29 cellular contexts compared by ENCODE assay signal in genomic region chr20:44541957-44542356, GRCh38. TPM values are rescaled to one million over a fixed set of nuclear protein-coding genes. Genes with fewer than 3 reads are reported as not detected.
DNase-seq lines count a peak whose midpoint lies in the region; ATAC-seq, FAIRE-seq and TF ChIP-seq lines count a peak whose summit lies in the region.
"Had no signal": no experiment of that assay in that cellular context is flagged by ENCODE, and none has a peak within 500 bp of the region (broad histone marks: within the 10 kb centered on the region; RNA-seq: fewer than 3 reads in every experiment).

No MANE protein-coding gene starts in this region.

- H3K4me3 ChIP-seq in OCI-LY3 (ENCODE audit: low read length): no peak overlapping the region
- no peak overlapping the region for H3K4me3 ChIP-seq in K562
- H3K4me3 ChIP-seq in rectal smooth muscle tissue (ENCODE audit: low read length): no peak overlapping the region
- H3K4me3 ChIP-seq: HAP-1, PC-9, right atrium auricular region had no signal

- H3K4me1 Mint-ChIP-seq in activated T-cell treated with anti-CD3 and anti-CD28 coated beads, Interleukin-2, amount 50 U/mL, for 72 hours (ENCODE audit: low read depth): peaks cover 4% of the 10 kb centered on the region
- H3K4me1 Mint-ChIP-seq: activated CD4-positive, alpha-beta memory T cell treated with anti-CD3 and anti-CD28 coated beads, Interleukin-2, amount 10 ng/mL, durations not matched to agents 7 days and 5 days; naive thymus-derived CD4-positive, alpha-beta T cell had no signal

- TF ChIP-seq POLR2A in K562 (conservative IDR thresholded peaks at IDR 0.05): no peak

- intact Hi-C loops in K562 (cut with micrococcal nuclease): no loop called here

- H3K27me3 Mint-ChIP-seq in activated T-cell treated with anti-CD3 and anti-CD28 coated beads, Interleukin-2, amount 50 U/mL, for 72 hours (ENCODE audit: low read depth): no peaks in the 10 kb centered on the region
- H3K27me3 Mint-ChIP-seq: activated CD4-positive, alpha-beta memory T cell treated with anti-CD3 and anti-CD28 coated beads, Interleukin-2, amount 10 ng/mL, durations not matched to agents 7 days and 5 days; activated naive CD8-positive, alpha-beta T cell; naive thymus-derived CD4-positive, alpha-beta T cell had no signal

- H3K36me3 ChIP-seq in OCI-LY3 (replicated peaks; ENCODE audit: low read depth, low read length) (no peaks in the 10 kb centered on the region), K562 (ENCODE audit: control insufficient read depth, insufficient read depth, low read length) (no peaks in the 10 kb centered on the region), rectal smooth muscle tissue (ENCODE audit: control insufficient read depth, insufficient read depth, low read length) (no peaks in the 10 kb centered on the region)
- H3K36me3 ChIP-seq: HAP-1, right atrium auricular region had no signal

- no peak overlapping the region for H2AFZ ChIP-seq in OCI-LY3 (ENCODE audit: low read depth, low read length)
- peak overlapping the region; percentile 47; the same call in 1 of the 2 replicates for H2AFZ ChIP-seq in K562 (ENCODE audit: low read depth, low read length)
- H2AFZ ChIP-seq: PC-9 had no signal

- no peak for TF ChIP-seq EP300 in K562 (IDR thresholded peaks at IDR 0.05; ENCODE audit: low read length)

- POLR2A ChIA-PET in K562 (lab: Yijun Ruan, JAX): interaction anchor here (1.1 kb wide), 1 partner anchor 12 kb away, joined by 3 read pairs; no protein-coding TSS in a partner anchor

- TF ChIP-seq CTCF in OCI-LY3 (IDR thresholded peaks at IDR 0.05; ENCODE audit: low read depth, low read length) (no peak), K562 (IDR thresholded peaks at IDR 0.05 in 2 of 3, conservative IDR thresholded peaks at IDR 0.05 in 1 of 3; ENCODE audit: insufficient read depth in 2 of 3, low read depth in 1 of 3, low read length in 3 of 3) (no peak)

- no TSS peak for BruUV-seq in K562 (replicated peaks; lab: Mats Ljungman, UMichigan)

- 47% methylated on average over 4 of the region's 4 CpGs for WGBS in K562 (ENCODE audit: insufficient coverage, low coverage, missing lambda C conversion rate)

- H3K4me1 ChIP-seq in OCI-LY3 (ENCODE audit: low read length): 0 out of 2 replicates have a peak, but pooled peaks cover 4% of the 10 kb centered on the region
- H3K4me1 ChIP-seq in K562 (replicated peaks in 1 of 2; ENCODE audit: control insufficient read depth in 2 of 2, insufficient read depth in 2 of 2, low read length in 2 of 2): peaks cover 3 to 14% of the 10 kb centered on the region in 2 experiments; a peak in 3 of 5 replicates
- peaks cover 19% of the 10 kb centered on the region for H3K4me1 ChIP-seq in rectal smooth muscle tissue (ENCODE audit: control insufficient read depth, insufficient read depth, low read length)
- H3K4me1 ChIP-seq: HAP-1 had no signal

- CTCF ChIA-PET in K562 (lab: Yijun Ruan, JAX; ENCODE audit: low intra/inter-chr PET ratio): no interaction called here

- in situ Hi-C loops in K562 (cut with MboI): no loop called here

- DNase-seq in K562 (ENCODE audit: extremely low read depth in 1 of 4, low spot score in 3 of 4) (no peak), iris pigment epithelial cell (ENCODE audit: low read depth) (peak; percentile 72), GF-D8 (lab: John Stamatoyannopoulos, UW) (no peak), DMS153 treated with DMSO at 0.1 percent for 48 hours (lab: John Stamatoyannopoulos, UW; ENCODE audit: unreplicated experiment) (no peak), T1000 (lab: John Stamatoyannopoulos, UW) (no peak)
- no peak for DNase-seq in activated T-cell treated with anti-CD3 and anti-CD28 coated beads, Interleukin-2, amount 50 U/mL, for 72 hours
- DNase-seq: activated CD4-positive, alpha-beta memory T cell treated with anti-CD3 and anti-CD28 coated beads, Interleukin-2, amount 10 ng/mL, durations not matched to agents 7 days and 5 days; activated CD4-positive, CD25-positive, alpha-beta regulatory T cell treated with anti-CD3 and anti-CD28 coated beads, Interleukin-2, amount 50 U/mL, for 72 hours; Calu3; effector memory CD4-positive, alpha-beta T cell; kidney; naive thymus-derived CD4-positive, alpha-beta T cell; NCI-H1417 treated with DMSO at 0.1 percent for 48 hours; NCI-H2081 treated with DMSO at 0.1 percent for 48 hours; NCI-H446; NCI-H82; PC-9; SIG-M5; stimulated activated CD4-positive, alpha-beta T cell treated with anti-CD3 and anti-CD28 coated beads, Interleukin-4, amount 100 ng/mL, for 4 hours; stimulated activated naive CD4-positive, alpha-beta T cell had no signal

- no peaks in the 10 kb centered on the region for H3K9me3 Mint-ChIP-seq in activated T-cell treated with anti-CD3 and anti-CD28 coated beads, Interleukin-2, amount 50 U/mL, for 72 hours
- H3K9me3 Mint-ChIP-seq: activated CD4-positive, alpha-beta memory T cell treated with anti-CD3 and anti-CD28 coated beads, Interleukin-2, amount 10 ng/mL, durations not matched to agents 7 days and 5 days; naive thymus-derived CD4-positive, alpha-beta T cell had no signal

- H3K79me2 ChIP-seq in OCI-LY3 (ENCODE audit: low read length): 0 out of 2 replicates have a peak, but pooled peaks cover 3% of the 10 kb centered on the region
- H3K79me2 ChIP-seq in K562 (ENCODE audit: control insufficient read depth, insufficient read depth, low read length): no peaks in the 10 kb centered on the region

- TF ChIP-seq RAD21 in K562 (CRISPR knock-in tag; conservative IDR thresholded peaks at IDR 0.05 in 1 of 2, IDR thresholded peaks at IDR 0.05 in 1 of 2): no peak

- H3K4me2 ChIP-seq in OCI-LY3 (ENCODE audit: low read length) (peak overlapping the region; percentile 16; the same call in 1 of the 2 replicates), K562 (ENCODE audit: insufficient read depth, low read length) (no peak overlapping the region)
- H3K4me2 ChIP-seq: PC-9 had no signal

- no peak overlapping the region for H3K27ac ChIP-seq in OCI-LY3 (ENCODE audit: low read length)
- no peak overlapping the region for H3K27ac ChIP-seq in K562 (ENCODE audit: extremely low read depth, low read depth, low read length)
- peak overlapping the region; percentile 43 for H3K27ac ChIP-seq in rectal smooth muscle tissue (ENCODE audit: low read depth, low read length)
- H3K27ac ChIP-seq: C4-2B, HL-60, PC-9 had no signal

- no peak overlapping the region for H3K4me3 Mint-ChIP-seq in activated T-cell treated with anti-CD3 and anti-CD28 coated beads, Interleukin-2, amount 50 U/mL, for 72 hours
- H3K4me3 Mint-ChIP-seq: activated CD4-positive, alpha-beta memory T cell treated with anti-CD3 and anti-CD28 coated beads, Interleukin-2, amount 10 ng/mL, durations not matched to agents 7 days and 5 days; activated naive CD8-positive, alpha-beta T cell; naive thymus-derived CD4-positive, alpha-beta T cell had no signal

- H4K20me1 ChIP-seq in OCI-LY3 (ENCODE audit: insufficient read depth, low read length) (no peaks in the 10 kb centered on the region), K562 (replicated peaks; ENCODE audit: control insufficient read depth, insufficient read depth, low read length) (no peaks in the 10 kb centered on the region)

- no peak for ATAC-seq in K562
- no peak for ATAC-seq in activated T-cell treated with anti-CD3 and anti-CD28 coated beads, Interleukin-2, amount 50 U/mL, for 72 hours (replicated peaks in 1 of 2)
- ATAC-seq: esophagus mucosa; naive thymus-derived CD4-positive, alpha-beta T cell had no signal

- H3K9me3 ChIP-seq in OCI-LY3 (ENCODE audit: insufficient read depth, low read length) (no peaks in the 10 kb centered on the region), K562 (replicated peaks; ENCODE audit: control insufficient read depth, insufficient read depth, low read depth, low read length) (no peaks in the 10 kb centered on the region)
- H3K9me3 ChIP-seq: HAP-1, right atrium auricular region had no signal

- H3K27me3 ChIP-seq in OCI-LY3 (ENCODE audit: low read depth, low read length): no peaks in the 10 kb centered on the region
- H3K27me3 ChIP-seq in K562 (ENCODE audit: control insufficient read depth in 2 of 2, insufficient read depth in 2 of 2, low read length in 2 of 2): no peaks in the 10 kb centered on the region
- no peaks in the 10 kb centered on the region for H3K27me3 ChIP-seq in rectal smooth muscle tissue (ENCODE audit: control insufficient read depth, insufficient read depth, low read length)
- H3K27me3 ChIP-seq: right atrium auricular region had no signal

- H3K9ac ChIP-seq in OCI-LY3 (ENCODE audit: low read length): no peak overlapping the region
- H3K9ac ChIP-seq in K562 (ENCODE audit: insufficient read depth in 1 of 2, low read depth in 2 of 2, low read length in 2 of 2): no peak overlapping the region
- no peak overlapping the region for H3K9ac ChIP-seq in rectal smooth muscle tissue (ENCODE audit: low read length)

- H3K9me1 ChIP-seq in K562 (ENCODE audit: control insufficient read depth, insufficient read depth, low read length): no peaks in the 10 kb centered on the region

- no peaks in the 10 kb centered on the region for H3K36me3 Mint-ChIP-seq in activated T-cell treated with anti-CD3 and anti-CD28 coated beads, Interleukin-2, amount 50 U/mL, for 72 hours (ENCODE audit: insufficient read depth in 2 of 2)
- H3K36me3 Mint-ChIP-seq: activated naive CD8-positive, alpha-beta T cell; naive thymus-derived CD4-positive, alpha-beta T cell had no signal

- no peak overlapping the region for H3K27ac Mint-ChIP-seq in activated T-cell treated with anti-CD3 and anti-CD28 coated beads, Interleukin-2, amount 50 U/mL, for 72 hours
- H3K27ac Mint-ChIP-seq: activated CD4-positive, alpha-beta memory T cell treated with anti-CD3 and anti-CD28 coated beads, Interleukin-2, amount 10 ng/mL, durations not matched to agents 7 days and 5 days; activated naive CD8-positive, alpha-beta T cell; naive thymus-derived CD4-positive, alpha-beta T cell had no signal

- FAIRE-seq in K562 (lab: Jason Lieb, UNC): no peak
- FAIRE-seq: GM12891, kidney had no signal

RNA-seq across cellular contexts. Expression of gene SERINC3, which starts 20.1 kb away (rescaled TPM):
- total RNA-seq in K562 (2011; cell fraction: chromatin; rRNA removed; ENCODE audit: low replicate concordance): 69.8 and 104 TPM in 2 replicates
- 129 and 134 TPM in 2 replicates for total RNA-seq in K562 (2011; cell fraction: nucleolus; rRNA removed)
- total RNA-seq in K562 (2011; cell fraction: nucleoplasm; rRNA removed): 110 and 125 TPM in 2 replicates
- total RNA-seq in K562 (2014; rRNA removed) (24.7 and 26.4 TPM in 2 replicates), K562 (2014; rRNA removed; fragmentation: Illumina TruSeq; extraction: Trizol) (40.2 and 47.5 TPM in 2 replicates), K562 (2015; rRNA removed; fragmentation: Illumina TruSeq; extraction: Trizol) (32.5 and 34.7 TPM in 2 replicates), K562 (2021) (43.1 and 48.8 TPM in 2 replicates)
- polyA plus RNA-seq in K562 (2011; rRNA removed) (107 and 130 TPM in 2 replicates), K562 (2014; fragmentation: Illumina TruSeq; extraction: Trizol) (55.6 and 58.3 TPM in 2 replicates), K562 (2014; fragmentation: Nextera tagmentation; extraction: Ambion mirVana) (10 to 100 TPM; 73.1 to 93.2 TPM), K562 (2014; rRNA removed) (34.7 and 38.6 TPM in 2 replicates)
- 115 and 165 TPM in 2 replicates for polyA plus RNA-seq in K562 (2011; cell fraction: cytosol; rRNA removed)
- polyA plus RNA-seq in K562 (2011; cell fraction: nucleus; rRNA removed): 76.3 and 79.4 TPM in 2 replicates
- 42.5 and 62.4 TPM in 2 replicates for polyA plus RNA-seq in K562 (2012)
- 202 and 263 TPM in 2 replicates for polyA minus RNA-seq in K562 (2011; rRNA and poly(A)+ RNA removed)
- polyA minus RNA-seq in K562 (2011; cell fraction: cytosol; rRNA and poly(A)+ RNA removed): 83.5 and 95.9 TPM in 2 replicates
- polyA minus RNA-seq in K562 (2011; cell fraction: nucleus; rRNA and poly(A)+ RNA removed): 25.7 and 39.3 TPM in 2 replicates
- total RNA-seq in activated T-cell treated with anti-CD3 and anti-CD28 coated beads, Interleukin-2, amount 50 U/mL, for 72 hours: 10 to 100 TPM; 85.6 to 100.0 TPM

RNA-seq across cellular contexts. Expression of gene PKIG, which starts 40.4 kb away (rescaled TPM):
- 1.0 TPM in 1 of 2 replicates, not detected in the other for total RNA-seq in K562 (2011; cell fraction: chromatin; rRNA removed; ENCODE audit: low replicate concordance)
- 0.83 and 0.92 TPM in 2 replicates for total RNA-seq in K562 (2011; cell fraction: nucleolus; rRNA removed)
- 0.59 and 0.92 TPM in 2 replicates for total RNA-seq in K562 (2011; cell fraction: nucleoplasm; rRNA removed)
- total RNA-seq in K562 (2014; rRNA removed) (4.9 and 7.4 TPM in 2 replicates), K562 (2014; rRNA removed; fragmentation: Illumina TruSeq; extraction: Trizol) (1.6 and 2.9 TPM in 2 replicates), K562 (2015; rRNA removed; fragmentation: Illumina TruSeq; extraction: Trizol) (5.0 and 6.1 TPM in 2 replicates), K562 (2021) (4.7 and 5.1 TPM in 2 replicates)
- polyA plus RNA-seq in K562 (2011; rRNA removed) (3.0 and 4.6 TPM in 2 replicates), K562 (2014; fragmentation: Illumina TruSeq; extraction: Trizol) (6.2 and 7.0 TPM in 2 replicates), K562 (2014; fragmentation: Nextera tagmentation; extraction: Ambion mirVana) (under 1 TPM; 0.13 to 0.74 TPM), K562 (2014; rRNA removed) (5.7 and 7.6 TPM in 2 replicates)
- 6.9 and 7.3 TPM in 2 replicates for polyA plus RNA-seq in K562 (2011; cell fraction: cytosol; rRNA removed)
- 3.2 and 3.7 TPM in 2 replicates for polyA plus RNA-seq in K562 (2011; cell fraction: nucleus; rRNA removed)
- 6.9 and 7.4 TPM in 2 replicates for polyA plus RNA-seq in K562 (2012)
- 1.9 and 2.4 TPM in 2 replicates for polyA minus RNA-seq in K562 (2011; rRNA and poly(A)+ RNA removed)
- 1.7 and 3.8 TPM in 2 replicates for polyA minus RNA-seq in K562 (2011; cell fraction: cytosol; rRNA and poly(A)+ RNA removed)
- polyA minus RNA-seq in K562 (2011; cell fraction: nucleus; rRNA and poly(A)+ RNA removed): 0.44 and 0.81 TPM in 2 replicates
- 10 to 100 TPM; 10.3 to 13.6 TPM for total RNA-seq in activated T-cell treated with anti-CD3 and anti-CD28 coated beads, Interleukin-2, amount 50 U/mL, for 72 hours
